ENCODE assay signal across 16 cellular contexts in genomic region chr4:81930506-81931238, GRCh38.
"Had no signal": no experiment of that assay in that cellular context is flagged by ENCODE, and none has a peak within 500 bp of the region (broad histone marks: within the 10 kb centered on the region; RNA-seq: fewer than 3 reads in every experiment).

No MANE protein-coding gene starts in this region.

- DNase-seq: activated CD4-positive, alpha-beta memory T cell treated with anti-CD3 and anti-CD28 coated beads, Interleukin-2, amount 10 ng/mL, durations not matched to agents 7 days and 5 days; activated CD4-positive, alpha-beta T cell treated with anti-CD3 and anti-CD28 coated beads for 4 hours; activated CD8-positive, alpha-beta memory T cell treated with anti-CD3 and anti-CD28 coated beads, Interleukin-2, amount 50 U/mL, for 48 hours; activated effector memory CD4-positive, alpha-beta T cell treated with anti-CD3 and anti-CD28 coated beads, Interleukin-2, amount 50 U/mL, for 16 hours; activated naive CD4-positive, alpha-beta T cell treated with anti-CD3 and anti-CD28 coated beads, Interleukin-2, amount 50 U/mL, for 16 hours; activated T-cell treated with anti-CD3 and anti-CD28 coated beads, Interleukin-2, amount 50 U/mL, for 48 hours; adrenal gland; cerebellar nuclear complex; cortex of kidney; effector CD4-positive, alpha-beta T cell; occipital lobe; stimulated activated CD4-positive, alpha-beta T cell treated with anti-CD3 and anti-CD28 coated beads, Interleukin-2, amount 100 ng/mL, for 48 hours had no signal

- ATAC-seq: WTC11 had no signal

- H3K4me1 ChIP-seq: adrenal gland, esophagus muscularis mucosa had no signal

- H3K36me3 Mint-ChIP-seq: memory B cell, WTC11 had no signal

- H3K27me3 ChIP-seq: adrenal gland, esophagus muscularis mucosa had no signal

- H3K9me3 Mint-ChIP-seq: activated CD4-positive, alpha-beta memory T cell treated with anti-CD3 and anti-CD28 coated beads, Interleukin-2, amount 10 ng/mL, durations not matched to agents 7 days and 5 days had no signal

- H3K27ac Mint-ChIP-seq: activated CD4-positive, alpha-beta memory T cell treated with anti-CD3 and anti-CD28 coated beads, Interleukin-2, amount 10 ng/mL, durations not matched to agents 7 days and 5 days; memory B cell; progenitor cell of endocrine pancreas; WTC11 had no signal

- H3K27ac ChIP-seq: adrenal gland, esophagus muscularis mucosa had no signal

- H3K4me1 Mint-ChIP-seq: activated CD4-positive, alpha-beta memory T cell treated with anti-CD3 and anti-CD28 coated beads, Interleukin-2, amount 10 ng/mL, durations not matched to agents 7 days and 5 days; memory B cell; WTC11 had no signal

- H3K4me3 ChIP-seq: adrenal gland, esophagus muscularis mucosa had no signal

- H3K9me3 ChIP-seq: adrenal gland, esophagus muscularis mucosa had no signal

- H3K36me3 ChIP-seq: adrenal gland, esophagus muscularis mucosa had no signal

- H3K27me3 Mint-ChIP-seq: activated CD4-positive, alpha-beta memory T cell treated with anti-CD3 and anti-CD28 coated beads, Interleukin-2, amount 10 ng/mL, durations not matched to agents 7 days and 5 days; progenitor cell of endocrine pancreas had no signal

- H3K4me3 Mint-ChIP-seq: activated CD4-positive, alpha-beta memory T cell treated with anti-CD3 and anti-CD28 coated beads, Interleukin-2, amount 10 ng/mL, durations not matched to agents 7 days and 5 days; memory B cell; WTC11 had no signal
